Comparison of ENCODE assay signal across 22 cellular contexts in the genomic region with DNA sequence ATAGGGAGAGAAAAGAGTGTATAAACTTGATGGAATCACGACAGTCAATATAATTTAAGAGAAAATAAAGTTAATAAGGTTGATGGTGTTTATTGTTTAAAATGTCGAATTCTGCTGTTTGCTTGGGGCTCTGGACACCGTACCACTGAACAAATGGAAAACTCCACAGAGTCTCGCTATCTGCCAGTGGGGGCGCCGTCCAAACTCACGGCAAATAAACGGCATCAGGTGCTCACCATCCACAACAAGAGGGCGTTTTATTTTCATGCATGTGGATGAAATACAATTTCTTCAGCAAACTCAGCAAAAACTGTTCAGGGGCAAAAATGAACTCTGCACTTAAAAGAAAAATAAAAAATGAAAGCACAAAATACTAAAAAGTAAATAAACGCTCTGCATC. TPM values are rescaled to one million over a fixed set of nuclear protein-coding genes. Genes with fewer than 3 reads are reported as not detected.
DNase-seq lines count a peak whose midpoint lies in the region; ATAC-seq and TF ChIP-seq lines count a peak whose summit lies in the region.
"Had no signal": no experiment of that assay in that cellular context is flagged by ENCODE, and none has a peak within 500 bp of the region (broad histone marks: within the 10 kb centered on the region; RNA-seq: fewer than 3 reads in every experiment).

No MANE protein-coding gene starts in this region.

- H3K27me3 Mint-ChIP-seq in effector memory CD8-positive, alpha-beta T cell: peaks cover 0 to 12% of the 10 kb centered on the region in 2 donors

- intact Hi-C loops in prostate gland (cut with DNase I): no loop called here

- H3K9me3 Mint-ChIP-seq in effector memory CD8-positive, alpha-beta T cell: no peaks in the 10 kb centered on the region
- H3K9me3 Mint-ChIP-seq: activated naive CD4-positive, alpha-beta T cell treated with anti-CD3 and anti-CD28 coated beads, Interleukin-2, amount 50 U/mL, for 72 hours; stimulated activated memory B cell treated with anti-CD40 and anti-IgM and Interleukin-4, amounts not matched to agents 10 μg/mL and 1 μg/mL and 100 μg/mL, for 72 hours had no signal

- CTCF ChIA-PET in HEK293T (lab: Yijun Ruan, JAX): interaction anchor here (0.7 kb wide), 1 partner anchor 11 kb away, joined by 3 read pairs; no protein-coding TSS in a partner anchor

- H3K27me3 ChIP-seq in RWPE2 (ENCODE audit: insufficient read depth, poor library complexity, severe bottlenecking): peaks cover 3% of the 10 kb centered on the region
- no peaks in the 10 kb centered on the region for H3K27me3 ChIP-seq in prostate gland (replicated peaks; ENCODE audit: insufficient read depth)

- H3K27ac ChIP-seq in RWPE2 (ENCODE audit: poor library complexity, severe bottlenecking): no peak overlapping the region
- H3K27ac ChIP-seq in prostate gland: no peak overlapping the region
- H3K27ac ChIP-seq: cardiac muscle cell, gastrocnemius medialis, upper lobe of left lung had no signal

- no peak overlapping the region for H3K27ac Mint-ChIP-seq in effector memory CD8-positive, alpha-beta T cell
- H3K27ac Mint-ChIP-seq: activated naive CD4-positive, alpha-beta T cell treated with anti-CD3 and anti-CD28 coated beads, Interleukin-2, amount 50 U/mL, for 72 hours; B cell; stimulated activated memory B cell treated with anti-CD40 and anti-IgM and Interleukin-4, amounts not matched to agents 10 μg/mL and 1 μg/mL and 100 μg/mL, for 72 hours had no signal

- H3K4me3 ChIP-seq in RWPE2 (ENCODE audit: severe bottlenecking) (no peak overlapping the region), prostate gland (no peak overlapping the region)
- H3K4me3 ChIP-seq: cardiac muscle cell, gastrocnemius medialis, HAP-1, upper lobe of left lung had no signal

- DNase-seq in ACHN (peak; percentile 8), HEK293T (ENCODE audit: extremely low spot score) (peak; percentile 16), RWPE2 (ENCODE audit: low spot score) (no peak), kidney tubule cell (ENCODE audit: low spot score) (peak; percentile 31), NCI-H774 (lab: John Stamatoyannopoulos, UW) (no peak), SW480 (ENCODE audit: low spot score) (no peak), prostate gland (ENCODE audit: low spot score) (no peak)
- DNase-seq in effector memory CD8-positive, alpha-beta T cell: no peak
- DNase-seq: activated CD8-positive, alpha-beta memory T cell treated with anti-CD3 and anti-CD28 coated beads, Interleukin-2, amount 50 U/mL, for 48 hours; DND-41; gastrocnemius medialis; NCI-H1436; NCI-H446 treated with DMSO at 0.1 percent for 48 hours; upper lobe of left lung had no signal

- TF ChIP-seq POLR2A in prostate gland (IDR thresholded peaks at IDR 0.05): no peak

- in situ Hi-C loops in ACHN (cut with HindIII; ENCODE audit: low pct_ligation_motif_present, low pct_unique_long_range_greater_than_20kb, low sequenced_read_pairs): no loop called here

- H3K4me3 Mint-ChIP-seq in effector memory CD8-positive, alpha-beta T cell: no peak overlapping the region
- H3K4me3 Mint-ChIP-seq: B cell; stimulated activated memory B cell treated with anti-CD40 and anti-IgM and Interleukin-4, amounts not matched to agents 10 μg/mL and 1 μg/mL and 100 μg/mL, for 72 hours had no signal

- POLR2A ChIA-PET in HEK293T (lab: Yijun Ruan, JAX): no interaction called here

- H3K36me3 ChIP-seq in RWPE2 (ENCODE audit: low read depth) (no peaks in the 10 kb centered on the region), prostate gland (no peaks in the 10 kb centered on the region)
- H3K36me3 ChIP-seq: cardiac muscle cell, gastrocnemius medialis, HAP-1, upper lobe of left lung had no signal

- H3K4me1 Mint-ChIP-seq in effector memory CD8-positive, alpha-beta T cell (ENCODE audit: low read depth in 2 of 2): no peaks in the 10 kb centered on the region
- H3K4me1 Mint-ChIP-seq: B cell; stimulated activated memory B cell treated with anti-CD40 and anti-IgM and Interleukin-4, amounts not matched to agents 10 μg/mL and 1 μg/mL and 100 μg/mL, for 72 hours had no signal

- TF ChIP-seq CTCF in RWPE2 (IDR thresholded peaks at IDR 0.05; ENCODE audit: poor library complexity, severe bottlenecking): peak; percentile 27
- no peak for TF ChIP-seq CTCF in prostate gland (IDR thresholded peaks at IDR 0.05)

- H3K36me3 Mint-ChIP-seq in effector memory CD8-positive, alpha-beta T cell (ENCODE audit: insufficient read depth): no peaks in the 10 kb centered on the region
- H3K36me3 Mint-ChIP-seq: stimulated activated memory B cell treated with anti-CD40 and anti-IgM and Interleukin-4, amounts not matched to agents 10 μg/mL and 1 μg/mL and 100 μg/mL, for 72 hours had no signal

- peak; percentile 41; the same call in 1 of the 3 replicates for ATAC-seq in RWPE2 (ENCODE audit: low read depth)
- ATAC-seq in effector memory CD8-positive, alpha-beta T cell (replicated peaks): no peak
- ATAC-seq: activated naive CD4-positive, alpha-beta T cell treated with anti-CD3 and anti-CD28 coated beads, Interleukin-2, amount 50 U/mL, for 72 hours; gastrocnemius medialis; stimulated activated memory B cell treated with anti-CD40 and anti-IgM and Interleukin-4, amounts not matched to agents 10 μg/mL and 1 μg/mL and 100 μg/mL, for 72 hours had no signal

- no peaks in the 10 kb centered on the region for H3K4me1 ChIP-seq in RWPE2 (ENCODE audit: insufficient read depth, poor library complexity, severe bottlenecking)
- no peaks in the 10 kb centered on the region for H3K4me1 ChIP-seq in prostate gland (replicated peaks)
- H3K4me1 ChIP-seq: gastrocnemius medialis, upper lobe of left lung had no signal

- WGBS in prostate gland: 40% methylated on average over 10 of the region's 10 CpGs

- H3K9me3 ChIP-seq in RWPE2 (ENCODE audit: severe bottlenecking) (no peaks in the 10 kb centered on the region), prostate gland (no peaks in the 10 kb centered on the region)
- H3K9me3 ChIP-seq: gastrocnemius medialis, HAP-1, upper lobe of left lung had no signal

TF ChIP-seq in HEK293T, 16 proteins besides CTCF, POLR2A, EP300 and RAD21:
- TF ChIP-seq LEF1 (IDR thresholded peaks at IDR 0.05; ENCODE audit: borderline replicate concordance) (no peak), BHLHE40 (IDR thresholded peaks at IDR 0.05; ENCODE audit: borderline replicate concordance) (no peak), ARNT (IDR thresholded peaks at IDR 0.05) (no peak), SUZ12 (IDR thresholded peaks at IDR 0.05) (no peak), TARDBP (IDR thresholded peaks at IDR 0.05) (no peak), ELF4 (IDR thresholded peaks at IDR 0.05) (no peak), FOXA1 (IDR thresholded peaks at IDR 0.05) (no peak), SP1 (IDR thresholded peaks at IDR 0.05) (no peak), CTBP1 (IDR thresholded peaks at IDR 0.05; ENCODE audit: borderline replicate concordance) (no peak), NFRKB (IDR thresholded peaks at IDR 0.05) (no peak), FOXM1 (IDR thresholded peaks at IDR 0.05; ENCODE audit: borderline replicate concordance) (no peak), HDGF (IDR thresholded peaks at IDR 0.05; ENCODE audit: borderline replicate concordance) (no peak), ZNF384 (IDR thresholded peaks at IDR 0.05) (no peak), L3MBTL2 (conservative IDR thresholded peaks at IDR 0.05) (no peak), FOXK2 (IDR thresholded peaks at IDR 0.05) (no peak)
- TF ChIP-seq, protein P1, sequence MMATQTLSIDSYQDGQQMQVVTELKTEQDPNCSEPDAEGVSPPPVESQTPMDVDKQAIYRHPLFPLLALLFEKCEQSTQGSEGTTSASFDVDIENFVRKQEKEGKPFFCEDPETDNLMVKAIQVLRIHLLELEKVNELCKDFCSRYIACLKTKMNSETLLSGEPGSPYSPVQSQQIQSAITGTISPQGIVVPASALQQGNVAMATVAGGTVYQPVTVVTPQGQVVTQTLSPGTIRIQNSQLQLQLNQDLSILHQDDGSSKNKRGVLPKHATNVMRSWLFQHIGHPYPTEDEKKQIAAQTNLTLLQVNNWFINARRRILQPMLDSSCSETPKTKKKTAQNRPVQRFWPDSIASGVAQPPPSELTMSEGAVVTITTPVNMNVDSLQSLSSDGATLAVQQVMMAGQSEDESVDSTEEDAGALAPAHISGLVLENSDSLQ (IDR thresholded peaks at IDR 0.05): no peak
TF ChIP-seq in HEK293T: peak in this region for 0.

RNA-seq across cellular contexts. Expression of a gene that starts 46.6 kb away (rescaled TPM):
- not detected for total RNA-seq in prostate gland
- total RNA-seq: activated naive CD4-positive, alpha-beta T cell treated with anti-CD3 and anti-CD28 coated beads, Interleukin-2, amount 50 U/mL, for 72 hours; B cell; cardiac muscle cell; gastrocnemius medialis; osteocyte; skeletal muscle tissue; T-helper 2 cell treated with Interferon-gamma antibody and Interleukin-4, amounts not matched to agents 100 ng/mL and 5 ng/mL, for 36 hours; upper lobe of left lung had no signal

Comparison
In these comparisons a context has a peak if more than half of its experiments do, and no peak if none do; other contexts are left out.
1. DNase-seq: peak in ACHN (single experiment), HEK293T (single experiment) and kidney tubule cell (single experiment); none in RWPE2 (single experiment), NCI-H774 (single experiment), SW480 (single experiment), prostate gland (single experiment) and effector memory CD8-positive, alpha-beta T cell (0 of 3).